Comparison of ENCODE assay signal across 13 cellular contexts in genomic region chr1:1237874-1238701, GRCh38. TPM values are rescaled to one million over a fixed set of nuclear protein-coding genes. Genes with fewer than 3 reads are reported as not detected.
DNase-seq lines count a peak whose midpoint lies in the region; ATAC-seq, FAIRE-seq and TF ChIP-seq lines count a peak whose summit lies in the region.
"Had no signal": no experiment of that assay in that cellular context is flagged by ENCODE, and none has a peak within 500 bp of the region (broad histone marks: within the 10 kb centered on the region; RNA-seq: fewer than 3 reads in every experiment).

No MANE protein-coding gene starts in this region.

- no peak for TF ChIP-seq RAD21 in HCT116 (IDR thresholded peaks at IDR 0.05; ENCODE audit: low read depth)

- peaks cover 9 to 23% of the 10 kb centered on the region in 2 experiments; a peak in 3 of 4 replicates for H3K4me1 ChIP-seq in HCT116 (ENCODE audit: control insufficient read depth in 1 of 2, insufficient read depth in 2 of 2, low read length in 2 of 2)

- no peaks in the 10 kb centered on the region for H3K27me3 ChIP-seq in HCT116 (ENCODE audit: insufficient read depth, low read length)

- DNase-seq in HCT116 (ENCODE audit: low read depth, low spot score) (peak; percentile 38), SW480 (ENCODE audit: low spot score) (peak; percentile 98), naive B cell (peak; percentile 38), frontal cortex (ENCODE audit: low spot score in 2 of 2) (no peak), GDM1 (lab: John Stamatoyannopoulos, UW) (no peak), putamen (ENCODE audit: low spot score) (no peak)
- DNase-seq: central memory CD4-positive, alpha-beta T cell; DMS153; lower lobe of right lung; NCI-H1930; uterus had no signal

- peak overlapping the region in 2 of 6 donors; percentile 41 to 71 for H3K27ac Mint-ChIP-seq in naive B cell

- no peaks in the 10 kb centered on the region for H3K9me3 Mint-ChIP-seq in naive B cell

- no peaks in the 10 kb centered on the region for H4K20me1 ChIP-seq in HCT116 (ENCODE audit: insufficient read depth)

- H3K79me2 ChIP-seq in HCT116 (ENCODE audit: insufficient read depth, low read length) = peaks cover 16% of the 10 kb centered on the region; the same call in 1 of the 2 replicates

- no peak for TF ChIP-seq CTCF in HCT116 (IDR thresholded peaks at IDR 0.05 in 2 of 3, conservative IDR thresholded peaks at IDR 0.05 in 1 of 3; ENCODE audit: borderline replicate concordance in 1 of 3, insufficient read depth in 1 of 3, low read depth in 2 of 3, low read length in 2 of 3)

- H3K4me1 Mint-ChIP-seq in naive B cell = peaks cover 7 to 19% (median 16%) of the 10 kb centered on the region in 3 donors

- H3K4me3 ChIP-seq in HCT116 (replicated peaks in 1 of 2; ENCODE audit: low read depth in 1 of 2, low read length in 2 of 2) = no peak overlapping the region
- H3K4me3 ChIP-seq: lower lobe of right lung, uterus had no signal

- no peaks in the 10 kb centered on the region for H3K9me3 ChIP-seq in HCT116 (ENCODE audit: control insufficient read depth in 1 of 2, insufficient read depth in 1 of 2, low read depth in 1 of 2, low read length in 2 of 2)
- H3K9me3 ChIP-seq: lower lobe of right lung, uterus had no signal

- no peak for FAIRE-seq in frontal cortex (lab: Jason Lieb, UNC)

- H2AFZ ChIP-seq in HCT116 (ENCODE audit: low read depth, low read length, poor library complexity, severe bottlenecking) = no peak overlapping the region

- H3K36me3 Mint-ChIP-seq in naive B cell = no peaks in the 10 kb centered on the region

- intact Hi-C loops in HCT116 (cut with micrococcal nuclease) = no loop called here

- ATAC-seq in HCT116 (peak; percentile 56), naive B cell (ENCODE audit: low read depth in 2 of 2) (peak; percentile 71)
- ATAC-seq: lower lobe of right lung had no signal

- no peaks in the 10 kb centered on the region for H3K36me3 ChIP-seq in HCT116 (ENCODE audit: control insufficient read depth in 1 of 2, insufficient read depth in 2 of 2, low read length in 2 of 2)
- H3K36me3 ChIP-seq: uterus had no signal

- peak overlapping the region; percentile 46 for H3K4me2 ChIP-seq in HCT116 (ENCODE audit: low read length)

- RAD21 ChIA-PET in HCT116 (lab: Charles Lee; ENCODE audit: low non-redundant PET in 1 of 2, low total read pairs in 2 of 2, uncharacterized antibody in 2 of 2, unreplicated experiment in 2 of 2) = no interaction called here

- H3K9me2 ChIP-seq in HCT116 (ENCODE audit: insufficient read depth) = no peaks in the 10 kb centered on the region

- BruUV-seq in HCT116 (replicated peaks; lab: Mats Ljungman, UMichigan) = no TSS peak

- H3K9ac ChIP-seq in HCT116 (ENCODE audit: low read length) = no peak overlapping the region

- no peak for TF ChIP-seq POLR2A in HCT116 (IDR thresholded peaks at IDR 0.05; ENCODE audit: borderline replicate concordance, extremely low read depth, insufficient read depth, insufficient read length)

- POLR2A ChIA-PET in HCT116 (lab: Charles Lee) = no interaction called here

- CTCF ChIA-PET in HCT116 (lab: Charles Lee) = no interaction called here

- peaks cover 0 to 13% (median 10%) of the 10 kb centered on the region in 3 donors for H3K27me3 Mint-ChIP-seq in naive B cell

- peak overlapping the region in 4 of 8 donors; percentile 9 to 66 (median 27) for H3K4me3 Mint-ChIP-seq in naive B cell

- peak overlapping the region; percentile 8; the same call in 1 of the 2 replicates for H3K27ac ChIP-seq in HCT116 (ENCODE audit: low read depth, low read length)
- H3K27ac ChIP-seq: lower lobe of right lung, uterus had no signal

TF ChIP-seq in HCT116, 20 proteins besides CTCF, POLR2A, EP300 and RAD21:
- TF ChIP-seq FOSL1 (IDR thresholded peaks at IDR 0.05; ENCODE audit: low read depth) (no peak), YY1 (IDR thresholded peaks at IDR 0.05; ENCODE audit: extremely low read depth, insufficient replicate concordance, low read depth, low read length) (no peak), EZH2 (IDR thresholded peaks at IDR 0.05) (no peak), EGR1 (IDR thresholded peaks at IDR 0.05; ENCODE audit: low read depth) (no peak), ELF1 (IDR thresholded peaks at IDR 0.05; ENCODE audit: borderline replicate concordance, low read depth) (no peak), TCF7L2 (IDR thresholded peaks at IDR 0.05; ENCODE audit: borderline replicate concordance, extremely low read depth, insufficient read depth, insufficient read length) (no peak), CBX3 (IDR thresholded peaks at IDR 0.05; ENCODE audit: low read depth) (no peak), ZFX (IDR thresholded peaks at IDR 0.05) (no peak), POLR2AphosphoS5 (IDR thresholded peaks at IDR 0.05; ENCODE audit: low read depth, low read length) (no peak), ZNF274 (IDR thresholded peaks at IDR 0.05; ENCODE audit: low read depth, low read length) (no peak), ZBTB33 (IDR thresholded peaks at IDR 0.05; ENCODE audit: extremely low read depth, insufficient replicate concordance, low read length) (no peak)
- TF ChIP-seq, protein P1, sequence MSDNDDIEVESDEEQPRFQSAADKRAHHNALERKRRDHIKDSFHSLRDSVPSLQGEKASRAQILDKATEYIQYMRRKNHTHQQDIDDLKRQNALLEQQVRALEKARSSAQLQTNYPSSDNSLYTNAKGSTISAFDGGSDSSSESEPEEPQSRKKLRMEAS (IDR thresholded peaks at IDR 0.05) = no peak
- TF ChIP-seq, protein P2, sequence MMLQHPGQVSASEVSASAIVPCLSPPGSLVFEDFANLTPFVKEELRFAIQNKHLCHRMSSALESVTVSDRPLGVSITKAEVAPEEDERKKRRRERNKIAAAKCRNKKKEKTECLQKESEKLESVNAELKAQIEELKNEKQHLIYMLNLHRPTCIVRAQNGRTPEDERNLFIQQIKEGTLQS (IDR thresholded peaks at IDR 0.05) = no peak
TF ChIP-seq in HCT116: peak in this region for 0.

RNA-seq across cellular contexts. Expression of gene B3GALT6, which starts 6.1 kb away (rescaled TPM):
- total RNA-seq in HCT116 (2021; ENCODE audit: unreplicated experiment) = 16.3 TPM
- polyA plus RNA-seq in HCT116 (2012) = 7.1 and 7.8 TPM in 2 replicates
- 10 to 100 TPM in 5 of 6 donors, 1 to 10 TPM in 1; 6.9 to 22.9 (median 12.9) TPM for polyA plus RNA-seq in naive B cell (ENCODE audit: low read depth in 6 of 6)
- 24.1 TPM for total RNA-seq in frontal cortex

RNA-seq across cellular contexts. Expression of gene SDF4, which starts 6.3 kb away (rescaled TPM):
- 133 TPM for total RNA-seq in HCT116 (2021; ENCODE audit: unreplicated experiment)
- polyA plus RNA-seq in HCT116 (2012) = 118 and 119 TPM in 2 replicates
- polyA plus RNA-seq in naive B cell (ENCODE audit: low read depth in 6 of 6) = 100 to 1,000 TPM in 1 of 6 donors, 10 to 100 TPM in 5; 64.8 to 101 (median 85.4) TPM
- total RNA-seq in frontal cortex = 22.8 TPM

RNA-seq across cellular contexts. Expression of gene C1QTNF12, which starts 8.4 kb away (rescaled TPM):
- 6.9 TPM for total RNA-seq in HCT116 (2021; ENCODE audit: unreplicated experiment)
- polyA plus RNA-seq in HCT116 (2012) = 4.1 and 4.2 TPM in 2 replicates
- polyA plus RNA-seq in naive B cell (ENCODE audit: low read depth in 6 of 6) = not detected
- total RNA-seq in frontal cortex = not detected

RNA-seq across cellular contexts. Expression of gene TNFRSF4, which starts 24.1 kb away (rescaled TPM):
- total RNA-seq in HCT116 (2021; ENCODE audit: unreplicated experiment) (0.37 TPM), frontal cortex (not detected)
- polyA plus RNA-seq in HCT116 (2012) = 0.09 TPM in 1 of 2 replicates, not detected in the other
- polyA plus RNA-seq in naive B cell (ENCODE audit: low read depth in 6 of 6) = under 1 TPM in 3 of 6 donors, not detected in 3; 0.18 to 0.36 (median 0.32) TPM
- total RNA-seq: renal cortical epithelial cell had no signal

RNA-seq across cellular contexts. Expression of gene TNFRSF18, which starts 31.7 kb away (rescaled TPM):
- total RNA-seq in HCT116 (2021; ENCODE audit: unreplicated experiment) = 56.2 TPM
- polyA plus RNA-seq in HCT116 (2012) = 52.4 and 63.6 TPM in 2 replicates
- 10 to 100 TPM in 1 of 6 donors, 1 to 10 TPM in 5; 2.4 to 13.0 (median 7.9) TPM for polyA plus RNA-seq in naive B cell (ENCODE audit: low read depth in 6 of 6)
- total RNA-seq in frontal cortex = not detected
- total RNA-seq: fibroblast of villous mesenchyme had no signal

Comparison
In these comparisons a context has a peak if more than half of its experiments do, and no peak if none do; other contexts are left out.
1. DNase-seq: peak in HCT116 (single experiment), SW480 (single experiment) and naive B cell (single experiment); none in frontal cortex (0 of 2), GDM1 (single experiment) and putamen (single experiment).